Comparison of ENCODE assay signal across 22 cellular contexts in the genomic region with DNA sequence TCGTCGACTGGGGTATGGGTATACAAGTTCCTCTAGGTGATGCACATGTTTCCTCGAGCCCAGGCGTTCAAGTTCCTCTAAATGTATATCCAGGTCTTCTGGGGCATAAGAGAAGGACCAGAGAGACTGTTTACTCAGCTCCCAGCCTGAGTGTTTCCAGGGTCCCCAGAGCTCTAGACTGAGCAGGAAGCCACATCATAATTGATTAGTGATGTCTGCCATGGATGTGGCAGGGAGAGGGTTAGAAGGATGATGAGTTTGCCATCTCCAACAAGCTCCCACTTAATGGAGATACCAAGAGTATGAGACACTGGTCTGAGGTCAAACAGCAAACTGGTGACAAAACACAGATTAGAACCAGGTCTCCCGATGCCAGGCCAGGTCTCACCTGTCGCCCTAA.
DNase-seq lines count a peak whose midpoint lies in the region; ATAC-seq, FAIRE-seq and TF ChIP-seq lines count a peak whose summit lies in the region.
"Had no signal": no experiment of that assay in that cellular context is flagged by ENCODE, and none has a peak within 500 bp of the region (broad histone marks: within the 10 kb centered on the region; RNA-seq: fewer than 3 reads in every experiment).

No MANE protein-coding gene starts in this region.

- no peak overlapping the region for H3K4me3 ChIP-seq in OCI-LY7 (ENCODE audit: low read depth, low read length, poor library complexity, severe bottlenecking)
- no peak overlapping the region for H3K4me3 ChIP-seq in dorsolateral prefrontal cortex
- no peak overlapping the region for H3K4me3 ChIP-seq in osteoblast (ENCODE audit: insufficient read depth, low read length)
- H3K4me3 ChIP-seq: colonic mucosa, MG63 had no signal

- H3K4me1 Mint-ChIP-seq in activated CD4-positive, alpha-beta T cell treated with anti-CD3 and anti-CD28 coated beads, Interleukin-2, amount 10 ng/mL, durations not matched to agents 7 days and 5 days = peaks cover 86% of the 10 kb centered on the region

- no TSS peak for BruUV-seq in OCI-LY7 (replicated peaks; lab: Mats Ljungman, UMichigan)

- H3K27me3 ChIP-seq in dorsolateral prefrontal cortex = no peaks in the 10 kb centered on the region
- no peaks in the 10 kb centered on the region for H3K27me3 ChIP-seq in osteoblast (ENCODE audit: insufficient read depth, low read length)
- H3K27me3 ChIP-seq: colonic mucosa, MG63 had no signal

- H2AFZ ChIP-seq in OCI-LY7 (ENCODE audit: low read length) (no peak overlapping the region), osteoblast (ENCODE audit: low read length) (no peak overlapping the region)

- H3K36me3 ChIP-seq in OCI-LY7 (ENCODE audit: insufficient read depth, low read length) (peaks cover 35% of the 10 kb centered on the region), osteoblast (ENCODE audit: insufficient read depth, low read length) (no peaks in the 10 kb centered on the region)
- H3K36me3 ChIP-seq: colonic mucosa, MG63 had no signal

- H3K4me2 ChIP-seq in OCI-LY7 (ENCODE audit: low read length) (peak overlapping the region; percentile 56), osteoblast (ENCODE audit: insufficient read depth, low read length) (no peak overlapping the region)

- H3K9me3 ChIP-seq in OCI-LY7 (ENCODE audit: low read length) (peaks cover 12% of the 10 kb centered on the region; the same call in 1 of the 2 replicates), osteoblast (ENCODE audit: low read depth, low read length) (no peaks in the 10 kb centered on the region)
- H3K9me3 ChIP-seq: colonic mucosa, MG63 had no signal

- H4K20me1 ChIP-seq in OCI-LY7 (ENCODE audit: insufficient read depth, low read length) (no peaks in the 10 kb centered on the region), osteoblast (ENCODE audit: insufficient read depth, low read length) (peaks cover 16% of the 10 kb centered on the region)

- intact Hi-C loops in OCI-LY7 (cut with micrococcal nuclease; ENCODE audit: unreplicated experiment) (loop anchor here (5.0 kb wide), 1 partner anchor 69 kb away; no protein-coding TSS in a partner anchor), dorsolateral prefrontal cortex (cut with DNase I) (loop anchor here in 1 of 2 donors (5.0 kb wide), 3 partner anchors 54 to 149 kb away; a partner anchor contains a TSS)

- no peaks in the 10 kb centered on the region for H3K79me2 ChIP-seq in OCI-LY7 (ENCODE audit: insufficient read depth, low read depth, low read length)
- no peaks in the 10 kb centered on the region for H3K79me2 ChIP-seq in osteoblast (ENCODE audit: insufficient read depth, low read length)

- CTCF ChIA-PET in activated CD4-positive, alpha-beta T cell treated with anti-CD3 and anti-CD28 coated beads, Interleukin-2, amount 10 ng/mL, durations not matched to agents 7 days and 5 days (lab: Charles Lee) = interaction anchor here (1.1 to 3.5 kb wide), 3 partner anchors 13 to 53 kb away, joined by 3 to 27 read pairs (median 6); no protein-coding TSS in a partner anchor
- CTCF ChIA-PET in OCI-LY7 (lab: Charles Lee; ENCODE audit: unreplicated experiment) = no interaction called here

- no peaks in the 10 kb centered on the region for H3K27me3 Mint-ChIP-seq in activated CD4-positive, alpha-beta T cell treated with anti-CD3 and anti-CD28 coated beads, Interleukin-2, amount 10 ng/mL, durations not matched to agents 7 days and 5 days

- peak overlapping the region; percentile 86 for H3K27ac Mint-ChIP-seq in activated CD4-positive, alpha-beta T cell treated with anti-CD3 and anti-CD28 coated beads, Interleukin-2, amount 10 ng/mL, durations not matched to agents 7 days and 5 days
- H3K27ac Mint-ChIP-seq: nephron had no signal

- no peak overlapping the region for H3K4me3 Mint-ChIP-seq in activated CD4-positive, alpha-beta T cell treated with anti-CD3 and anti-CD28 coated beads, Interleukin-2, amount 10 ng/mL, durations not matched to agents 7 days and 5 days
- H3K4me3 Mint-ChIP-seq: nephron had no signal

- no peak for FAIRE-seq in urothelium cell line (lab: Jason Lieb, UNC)
- FAIRE-seq: GM18507, kidney had no signal

- H3K9me3 Mint-ChIP-seq in activated CD4-positive, alpha-beta T cell treated with anti-CD3 and anti-CD28 coated beads, Interleukin-2, amount 10 ng/mL, durations not matched to agents 7 days and 5 days = peaks cover 20% of the 10 kb centered on the region

- no peaks in the 10 kb centered on the region for H3K9me2 ChIP-seq in OCI-LY7 (ENCODE audit: insufficient read depth, low read length)

- peaks cover 78% of the 10 kb centered on the region for H3K36me3 Mint-ChIP-seq in activated CD4-positive, alpha-beta T cell treated with anti-CD3 and anti-CD28 coated beads, Interleukin-2, amount 10 ng/mL, durations not matched to agents 7 days and 5 days (ENCODE audit: low read depth)

- ATAC-seq in GM21423 (IDR thresholded peaks at IDR 0.05; ENCODE audit: unreplicated experiment) = no peak
- ATAC-seq: SK-N-SH treated with all-trans-retinoic acid at 6 μM for 48 hours had no signal

- no peak for DNase-seq in activated CD4-positive, alpha-beta T cell treated with anti-CD3 and anti-CD28 coated beads, Interleukin-2, amount 10 ng/mL, durations not matched to agents 7 days and 5 days
- DNase-seq in activated CD4-positive, alpha-beta T cell treated with anti-CD3 and anti-CD28 coated beads, Interleukin-2, amount 50 U/mL, for 4 hours = no peak
- peak; percentile 25 for DNase-seq in OCI-LY7 (ENCODE audit: low spot score)
- DNase-seq in dorsolateral prefrontal cortex = no peak
- peak; percentile 54 for DNase-seq in osteoblast (ENCODE audit: insufficient read length, low spot score, missing footprints)
- no peak for DNase-seq in urothelium cell line (ENCODE audit: low spot score)
- DNase-seq in ureter (ENCODE audit: low spot score) = no peak
- DNase-seq: activated CD8-positive, alpha-beta memory T cell treated with anti-CD3 and anti-CD28 coated beads for 24 hours; activated effector memory CD4-positive, alpha-beta T cell treated with anti-CD3 and anti-CD28 coated beads, Interleukin-2, amount 50 U/mL, for 16 hours; colonic mucosa; foreskin fibroblast; H7; hypothalamus; mesenchymal stem cell; MG63; NCI-H226; stimulated activated CD4-positive, alpha-beta T cell treated with anti-CD3 and anti-CD28 coated beads, Interleukin-12 subunit alpha, Interleukin-12 subunit beta, amount 100 ng/mL, for 4 hours had no signal

- H3K27ac ChIP-seq in OCI-LY7 (ENCODE audit: low read depth, low read length, poor library complexity, severe bottlenecking) (peak overlapping the region; percentile 75), dorsolateral prefrontal cortex (peak overlapping the region in 34 of 59 donors; percentile 9 to 100 (median 96)), osteoblast (ENCODE audit: low read depth, low read length) (no peak overlapping the region)
- H3K27ac ChIP-seq: colonic mucosa had no signal

- H3K4me1 ChIP-seq in OCI-LY7 (ENCODE audit: insufficient read depth, low read length, poor library complexity, severe bottlenecking) = peaks cover 51% of the 10 kb centered on the region
- H3K4me1 ChIP-seq in osteoblast (ENCODE audit: insufficient read depth, low read length) = no peaks in the 10 kb centered on the region
- H3K4me1 ChIP-seq: colonic mucosa had no signal

- TF ChIP-seq CTCF in OCI-LY7 (conservative IDR thresholded peaks at IDR 0.05; ENCODE audit: low read length) = no peak
- TF ChIP-seq CTCF in dorsolateral prefrontal cortex (IDR thresholded peaks at IDR 0.05 in 54 of 56, conservative IDR thresholded peaks at IDR 0.05 in 2 of 56; ENCODE audit: low read depth in 1 of 56, partially characterized antibody in 56 of 56) = no peak
- TF ChIP-seq CTCF in osteoblast (IDR thresholded peaks at IDR 0.05; ENCODE audit: extremely low read depth, low read depth, low read length) = no peak

- POLR2A ChIA-PET in activated CD4-positive, alpha-beta T cell treated with anti-CD3 and anti-CD28 coated beads, Interleukin-2, amount 10 ng/mL, durations not matched to agents 7 days and 5 days (lab: Charles Lee) = no interaction called here
- POLR2A ChIA-PET in OCI-LY7 (lab: Charles Lee) = interaction anchor here (1.6 kb wide), 1 partner anchor 13 kb away, joined by 3 read pairs; no protein-coding TSS in a partner anchor

Comparison
In these comparisons a context has a peak if more than half of its experiments do, and no peak if none do; other contexts are left out.
1. DNase-seq: peak in OCI-LY7 (single experiment) and osteoblast (single experiment); none in activated CD4-positive, alpha-beta T cell treated with anti-CD3 and anti-CD28 coated beads, Interleukin-2, amount 10 ng/mL, durations not matched to agents 7 days and 5 days (single experiment), activated CD4-positive, alpha-beta T cell treated with anti-CD3 and anti-CD28 coated beads, Interleukin-2, amount 50 U/mL, for 4 hours (0 of 2), dorsolateral prefrontal cortex (0 of 10), urothelium cell line (single experiment) and ureter (single experiment).